21 cellular contexts compared by ENCODE assay signal in genomic region chr22:39665661-39666431, GRCh38.
"Had no signal": no experiment of that assay in that cellular context is flagged by ENCODE, and none has a peak within 500 bp of the region (broad histone marks: within the 10 kb centered on the region; RNA-seq: fewer than 3 reads in every experiment).

No MANE protein-coding gene starts in this region.

- DNase-seq: activated B cell treated with CpG ODN at 0.5 μM for 24 hours; activated CD4-positive, alpha-beta T cell treated with anti-CD3 and anti-CD28 coated beads for 48 hours; activated CD8-positive, alpha-beta memory T cell treated with anti-CD3 and anti-CD28 coated beads, Interleukin-2, amount 50 U/mL, for 48 hours; activated T-cell treated with anti-CD3 and anti-CD28 coated beads, Interleukin-2, amount 50 U/mL, for 72 hours; effector memory CD4-positive, alpha-beta T cell; head of caudate nucleus; left cardiac atrium; right cardiac atrium; stimulated activated CD4-positive, alpha-beta T cell treated with anti-CD3 and anti-CD28 coated beads, Interleukin-4, amount 100 ng/mL, for 4 hours; stimulated activated CD8-positive, alpha-beta memory T cell treated with anti-CD3 and anti-CD28 coated beads, Interleukin-4, amount 100 ng/mL, for 48 hours; stimulated activated naive CD4-positive, alpha-beta T cell treated with Interleukin-2 at 50 U/mL for 16 hours; substantia nigra had no signal

- H3K4me1 ChIP-seq: breast epithelium, prostate gland had no signal

- H3K4me3 ChIP-seq: ascending aorta, breast epithelium, lung, prostate gland, skin epidermis had no signal

- H3K9me3 ChIP-seq: ascending aorta, prostate gland had no signal

- FAIRE-seq: frontal cortex, TTC549 had no signal

- H3K4me3 Mint-ChIP-seq: activated B cell treated with CpG ODN at 0.5 μM for 24 hours; dendritic cell treated with granulocyte-macrophage colony-stimulating factor and Interleukin-4, amounts not matched to agents 40 ng/mL and 50 ng/mL, for 4 days had no signal

- ATAC-seq: activated T-cell treated with anti-CD3 and anti-CD28 coated beads, Interleukin-2, amount 50 U/mL, for 72 hours; left cardiac atrium; right cardiac atrium had no signal

- H3K36me3 ChIP-seq: ascending aorta, breast epithelium, prostate gland had no signal

- H3K27ac Mint-ChIP-seq: activated B cell treated with CpG ODN at 0.5 μM for 24 hours; activated T-cell treated with anti-CD3 and anti-CD28 coated beads, Interleukin-2, amount 50 U/mL, for 72 hours; dendritic cell treated with granulocyte-macrophage colony-stimulating factor and Interleukin-4, amounts not matched to agents 40 ng/mL and 50 ng/mL, for 4 days; nephron had no signal

- H3K27ac ChIP-seq: ascending aorta, breast epithelium, prostate gland, skin epidermis had no signal

- H3K4me1 Mint-ChIP-seq: nephron had no signal
